ENCODE assay signal across 8 cellular contexts in the genomic region with DNA sequence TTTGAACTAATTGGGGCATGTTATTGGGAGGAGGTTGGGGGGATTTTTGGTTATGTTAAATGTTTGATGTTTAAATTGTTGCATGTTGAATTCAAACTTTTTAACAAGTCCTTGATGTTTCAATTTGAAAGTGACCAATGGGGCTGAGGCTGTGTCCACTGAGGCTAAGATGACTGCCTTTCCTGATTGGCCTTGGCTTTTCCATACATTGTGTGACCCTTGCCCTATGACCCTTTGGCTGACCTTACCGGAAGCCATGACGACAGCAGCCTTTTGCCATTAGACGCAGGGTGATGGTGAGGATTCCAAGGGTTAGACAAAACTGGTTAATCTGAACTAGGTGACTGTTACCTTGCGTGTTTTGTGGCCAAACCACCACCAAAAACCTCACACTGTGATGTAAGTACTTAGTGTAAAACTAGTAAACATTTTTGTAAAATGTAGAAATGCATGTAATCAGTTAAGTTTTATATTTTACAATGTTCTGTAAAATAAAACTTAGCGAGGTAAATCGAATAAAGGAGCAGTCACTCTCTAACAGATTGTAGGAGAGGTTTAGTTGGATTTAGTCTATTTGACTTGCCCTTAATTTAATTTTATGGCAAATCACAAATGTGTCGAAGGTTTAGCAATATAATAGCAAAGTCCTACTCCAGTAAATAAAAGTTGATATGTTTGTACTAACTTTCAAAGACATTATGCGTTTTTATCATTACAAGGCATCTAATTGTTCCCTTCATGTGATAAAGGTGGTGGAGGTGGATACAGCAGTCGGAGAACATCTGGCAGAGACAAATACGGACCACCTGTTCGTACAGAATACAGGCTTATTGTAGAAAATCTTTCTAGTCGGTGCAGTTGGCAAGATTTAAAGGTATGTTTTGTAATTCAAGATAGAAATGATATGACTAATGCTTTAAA. TPM values are rescaled to one million over a fixed set of nuclear protein-coding genes. Genes with fewer than 3 reads are reported as not detected.
A peak's percentile ranks its signal among the peaks of the same experiment; 100 is the strongest.
DNase-seq lines count a peak whose midpoint lies in the region; ATAC-seq, FAIRE-seq and TF ChIP-seq lines count a peak whose summit lies in the region.

No MANE protein-coding gene starts in this region.

- H3K36me3 Mint-ChIP-seq in activated naive CD4-positive, alpha-beta T cell treated with anti-CD3 and anti-CD28 coated beads, Interleukin-2, amount 50 U/mL, for 72 hours: peaks cover 38 to 51% of the 10 kb centered on the region in 2 donors

- no peak overlapping the region for H3K27ac ChIP-seq in kidney (ENCODE audit: low read depth in 2 of 2, low read length in 2 of 2)
- H3K27ac ChIP-seq in subcutaneous abdominal adipose tissue (ENCODE audit: low read depth, low read length): peak overlapping the region; percentile 45

- no peaks in the 10 kb centered on the region for H3K9me3 Mint-ChIP-seq in activated naive CD4-positive, alpha-beta T cell treated with anti-CD3 and anti-CD28 coated beads, Interleukin-2, amount 50 U/mL, for 72 hours

- peaks cover 35 to 50% of the 10 kb centered on the region in 2 donors for H3K36me3 ChIP-seq in kidney (ENCODE audit: control insufficient read depth in 1 of 2, insufficient read depth in 2 of 2, low read length in 2 of 2)
- peaks cover 39 to 51% (median 49%) of the 10 kb centered on the region in 5 donors for H3K36me3 ChIP-seq in subcutaneous abdominal adipose tissue (ENCODE audit: control insufficient read depth in 5 of 5, insufficient read depth in 5 of 5, low read length in 5 of 5)

- H3K27ac Mint-ChIP-seq in activated naive CD4-positive, alpha-beta T cell treated with anti-CD3 and anti-CD28 coated beads, Interleukin-2, amount 50 U/mL, for 72 hours: peak overlapping the region; percentile 85 to 99

- H3K9ac ChIP-seq in kidney (ENCODE audit: low read length in 2 of 2): peak overlapping the region in 1 of 2 donors; percentile 35
- peak overlapping the region in 4 of 5 donors; percentile 27 to 63 (median 40) for H3K9ac ChIP-seq in subcutaneous abdominal adipose tissue (ENCODE audit: low read length in 5 of 5)

- peak; percentile 31 for DNase-seq in stimulated activated CD4-positive, alpha-beta T cell treated with anti-CD3 and anti-CD28 coated beads, Interleukin-15, amount 100 ng/mL, for 24 hours
- no peak for DNase-seq in stimulated activated CD4-positive, alpha-beta T cell treated with anti-CD3 and anti-CD28 coated beads, Interleukin-4, amount 100 ng/mL, for 1 hour
- DNase-seq in activated naive CD4-positive, alpha-beta T cell treated with anti-CD3 and anti-CD28 coated beads, Interleukin-2, amount 50 U/mL, for 72 hours (ENCODE audit: low spot score in 2 of 2): peak in 1 of 2 donors; percentile 58
- DNase-seq in kidney (no peak), OCI-M2 (lab: John Stamatoyannopoulos, UW; ENCODE audit: unreplicated experiment) (no peak)

- intact Hi-C loops in kidney (cut with DNase I): no loop called here

- no peak for TF ChIP-seq CTCF in kidney (IDR thresholded peaks at IDR 0.05; ENCODE audit: borderline replicate concordance, extremely low read depth, insufficient read depth)

- H3K4me1 ChIP-seq in kidney (ENCODE audit: control insufficient read depth in 1 of 2, insufficient read depth in 1 of 2, low read depth in 1 of 2, low read length in 2 of 2): peaks cover 8 to 11% of the 10 kb centered on the region in 2 donors
- peaks cover 0 to 26% (median 17%) of the 10 kb centered on the region in 5 donors for H3K4me1 ChIP-seq in subcutaneous abdominal adipose tissue (ENCODE audit: control insufficient read depth in 5 of 5, insufficient read depth in 5 of 5, low read length in 5 of 5)

- no peak for FAIRE-seq in kidney (lab: Jason Lieb, UNC)

- no peak for ATAC-seq in activated naive CD4-positive, alpha-beta T cell treated with anti-CD3 and anti-CD28 coated beads, Interleukin-2, amount 50 U/mL, for 72 hours
- no peak for ATAC-seq in HG03108 (IDR thresholded peaks at IDR 0.05; ENCODE audit: unreplicated experiment)
- ATAC-seq in GM19467 (IDR thresholded peaks at IDR 0.05; ENCODE audit: unreplicated experiment): no peak

- H3K4me3 ChIP-seq in kidney (ENCODE audit: low read length in 2 of 2) (peak overlapping the region; percentile 55 to 85), subcutaneous abdominal adipose tissue (ENCODE audit: low read depth in 1 of 5, low read length in 5 of 5) (peak overlapping the region; percentile 81 to 94 (median 85))

- H3K27me3 ChIP-seq in subcutaneous abdominal adipose tissue (ENCODE audit: control insufficient read depth in 5 of 5, insufficient read depth in 4 of 5, low read length in 5 of 5): no peaks in the 10 kb centered on the region

- H3K9me3 ChIP-seq in kidney (ENCODE audit: control insufficient read depth in 1 of 2, low read length in 2 of 2): no peaks in the 10 kb centered on the region
- H3K9me3 ChIP-seq in subcutaneous abdominal adipose tissue (ENCODE audit: control insufficient read depth in 5 of 5, low read length in 5 of 5): no peaks in the 10 kb centered on the region

RNA-seq across cellular contexts. Expression of gene SRSF6, which starts 1.6 kb away (rescaled TPM):
- total RNA-seq in activated naive CD4-positive, alpha-beta T cell treated with anti-CD3 and anti-CD28 coated beads, Interleukin-2, amount 50 U/mL, for 72 hours: 100 to 1,000 TPM; 105 to 159 TPM
- 131 TPM for total RNA-seq in kidney
- polyA plus RNA-seq in kidney (ENCODE audit: insufficient read depth, low read depth, low replicate concordance): 84.9 TPM

RNA-seq across cellular contexts. Expression of gene L3MBTL1, which starts 48.2 kb away (rescaled TPM):
- 10 to 100 TPM in 1 of 2 donors, 1 to 10 TPM in 1; 9.1 to 15.3 TPM for total RNA-seq in activated naive CD4-positive, alpha-beta T cell treated with anti-CD3 and anti-CD28 coated beads, Interleukin-2, amount 50 U/mL, for 72 hours
- total RNA-seq in kidney: 16.2 TPM
- 4.8 TPM for polyA plus RNA-seq in kidney (ENCODE audit: insufficient read depth, low read depth, low replicate concordance)
